In genomic region chr17:77491921-77492445, GRCh38 we compare ENCODE assay signal across 10 cellular contexts.
DNase-seq lines count a peak whose midpoint lies in the region; ATAC-seq, FAIRE-seq and TF ChIP-seq lines count a peak whose summit lies in the region.
"Had no signal": no experiment of that assay in that cellular context is flagged by ENCODE, and none has a peak within 500 bp of the region (broad histone marks: within the 10 kb centered on the region; RNA-seq: fewer than 3 reads in every experiment).

No MANE protein-coding gene starts in this region.

- no peaks in the 10 kb centered on the region for H3K27me3 Mint-ChIP-seq in CD4-positive, CD25-positive, alpha-beta regulatory T cell
- no peaks in the 10 kb centered on the region for H3K27me3 Mint-ChIP-seq in activated CD8-positive, alpha-beta T cell treated with anti-CD3 and anti-CD28 coated beads for 36 hours

- peaks cover 4 to 35% (median 8%) of the 10 kb centered on the region in 4 donors for H3K4me1 Mint-ChIP-seq in CD4-positive, CD25-positive, alpha-beta regulatory T cell
- H3K4me1 Mint-ChIP-seq in activated CD8-positive, alpha-beta T cell treated with anti-CD3 and anti-CD28 coated beads for 36 hours (ENCODE audit: low read depth), result peaks cover 37% of the 10 kb centered on the region

- H3K36me3 ChIP-seq in CD4-positive, CD25-positive, alpha-beta regulatory T cell (ENCODE audit: control insufficient read depth, insufficient read depth, low read length), result peaks cover 76% of the 10 kb centered on the region
- peaks cover 91% of the 10 kb centered on the region for H3K36me3 ChIP-seq in lower lobe of right lung

- H3K4me3 Mint-ChIP-seq in CD4-positive, CD25-positive, alpha-beta regulatory T cell, result peak overlapping the region in 1 of 4 donors; percentile 8
- H3K4me3 Mint-ChIP-seq in activated CD8-positive, alpha-beta T cell treated with anti-CD3 and anti-CD28 coated beads for 36 hours, result peak overlapping the region; percentile 27
- H3K4me3 Mint-ChIP-seq: H9 had no signal

- CTCF ChIA-PET in activated CD8-positive, alpha-beta T cell treated with anti-CD3 and anti-CD28 coated beads for 36 hours (lab: Charles Lee), result interaction anchor here (1.0 to 4.2 kb wide), 4 partner anchors 19 to 91 kb away, joined by 3 to 17 read pairs (median 6); no protein-coding TSS in a partner anchor

- H3K27ac Mint-ChIP-seq in CD4-positive, CD25-positive, alpha-beta regulatory T cell, result peak overlapping the region; percentile 81 to 92 (median 91)
- H3K27ac Mint-ChIP-seq in activated CD8-positive, alpha-beta T cell treated with anti-CD3 and anti-CD28 coated beads for 36 hours, result peak overlapping the region; percentile 82

- no peaks in the 10 kb centered on the region for H3K9me3 ChIP-seq in CD4-positive, CD25-positive, alpha-beta regulatory T cell (ENCODE audit: control insufficient read depth in 2 of 2, low read length in 2 of 2)
- H3K9me3 ChIP-seq in lower lobe of right lung, result no peaks in the 10 kb centered on the region

- peaks cover 15% of the 10 kb centered on the region for H3K36me3 Mint-ChIP-seq in CD4-positive, CD25-positive, alpha-beta regulatory T cell
- H3K36me3 Mint-ChIP-seq in activated CD8-positive, alpha-beta T cell treated with anti-CD3 and anti-CD28 coated beads for 36 hours (ENCODE audit: low read depth), result peaks cover 41% of the 10 kb centered on the region

- H3K9me3 Mint-ChIP-seq in CD4-positive, CD25-positive, alpha-beta regulatory T cell, result peaks cover 0 to 2% (median 0%) of the 10 kb centered on the region in 7 donors
- no peaks in the 10 kb centered on the region for H3K9me3 Mint-ChIP-seq in activated CD8-positive, alpha-beta T cell treated with anti-CD3 and anti-CD28 coated beads for 36 hours
- H3K9me3 Mint-ChIP-seq: H9 had no signal

- no peak for TF ChIP-seq CTCF in activated CD8-positive, alpha-beta T cell treated with anti-CD3 and anti-CD28 coated beads for 36 hours (IDR thresholded peaks at IDR 0.05)
- TF ChIP-seq CTCF in lower lobe of right lung (IDR thresholded peaks at IDR 0.05), result no peak
- no peak for TF ChIP-seq CTCF in omental fat pad (IDR thresholded peaks at IDR 0.05)
- no peak for TF ChIP-seq CTCF in D721Med (IDR thresholded peaks at IDR 0.05; ENCODE audit: insufficient read depth, missing control alignments)

- H3K27ac ChIP-seq in CD4-positive, CD25-positive, alpha-beta regulatory T cell (ENCODE audit: insufficient read depth, low read length, poor library complexity, severe bottlenecking), result no peak overlapping the region
- H3K27ac ChIP-seq in lower lobe of right lung, result no peak overlapping the region

- peaks cover 18% of the 10 kb centered on the region for H3K4me1 ChIP-seq in CD4-positive, CD25-positive, alpha-beta regulatory T cell (ENCODE audit: control insufficient read depth, insufficient read depth, low read length, poor library complexity, severe bottlenecking)
- peaks cover 29% of the 10 kb centered on the region for H3K4me1 ChIP-seq in lower lobe of right lung

- DNase-seq in CD4-positive, CD25-positive, alpha-beta regulatory T cell, result peak in 2 of 3 donors; percentile 19 to 31
- peak; percentile 82 for DNase-seq in activated CD8-positive, alpha-beta T cell treated with anti-CD3 and anti-CD28 coated beads for 36 hours
- peak; percentile 43 for DNase-seq in lower lobe of right lung
- no peak for DNase-seq in epidermal melanocyte (ENCODE audit: insufficient read length, low spot score)
- no peak for DNase-seq in omental fat pad (ENCODE audit: low spot score)
- no peak for DNase-seq in D721Med (ENCODE audit: insufficient read length, low spot score)
- DNase-seq: H9, NCI-H1105 treated with DMSO at 0.1 percent for 48 hours had no signal

- peak in 1 of 2 donors; percentile 45 for ATAC-seq in CD4-positive, CD25-positive, alpha-beta regulatory T cell (ENCODE audit: low read depth in 2 of 2)
- ATAC-seq in GM18907 (IDR thresholded peaks at IDR 0.05; ENCODE audit: unreplicated experiment) (peak; percentile 40), lower lobe of right lung (no peak), GM21529 (IDR thresholded peaks at IDR 0.05; ENCODE audit: unreplicated experiment) (no peak), omental fat pad (ENCODE audit: low FRiP score) (no peak)
- ATAC-seq in activated CD8-positive, alpha-beta T cell treated with anti-CD3 and anti-CD28 coated beads for 36 hours, result peak; percentile 74

- no peaks in the 10 kb centered on the region for H3K27me3 ChIP-seq in CD4-positive, CD25-positive, alpha-beta regulatory T cell (ENCODE audit: control insufficient read depth, insufficient read depth, low read length)
- H3K27me3 ChIP-seq in lower lobe of right lung (ENCODE audit: low read depth), result no peaks in the 10 kb centered on the region

- intact Hi-C loops in activated CD8-positive, alpha-beta T cell treated with anti-CD3 and anti-CD28 coated beads for 36 hours (cut with micrococcal nuclease), result no loop called here
- intact Hi-C loops in lower lobe of right lung (cut with DNase I), result no loop called here

- H3K4me3 ChIP-seq in CD4-positive, CD25-positive, alpha-beta regulatory T cell (ENCODE audit: low read depth, low read length), result no peak overlapping the region
- H3K4me3 ChIP-seq in lower lobe of right lung, result no peak overlapping the region

- POLR2A ChIA-PET in activated CD8-positive, alpha-beta T cell treated with anti-CD3 and anti-CD28 coated beads for 36 hours (lab: Charles Lee), result interaction anchor here (0.8 to 1.6 kb wide), 7 partner anchors 11 to 103 kb away, joined by 3 to 5 read pairs (median 4); no protein-coding TSS in a partner anchor

- FAIRE-seq in D721Med (lab: Jason Lieb, UNC), result no peak

Comparison
In these comparisons a context has a peak if more than half of its experiments do, and no peak if none do; other contexts are left out.
1. ATAC-seq: peak in GM18907 (single experiment) and activated CD8-positive, alpha-beta T cell treated with anti-CD3 and anti-CD28 coated beads for 36 hours (single experiment); none in lower lobe of right lung (0 of 2), GM21529 (single experiment) and omental fat pad (single experiment).
2. DNase-seq: peak in CD4-positive, CD25-positive, alpha-beta regulatory T cell (2 of 3), activated CD8-positive, alpha-beta T cell treated with anti-CD3 and anti-CD28 coated beads for 36 hours (single experiment) and lower lobe of right lung (single experiment); none in epidermal melanocyte (single experiment), omental fat pad (single experiment) and D721Med (single experiment).